Comparison of ENCODE assay signal across 16 cellular contexts in genomic region chr21:44365251-44365966, GRCh38. TPM values are rescaled to one million over a fixed set of nuclear protein-coding genes. Genes with fewer than 3 reads are reported as not detected.
A peak's percentile ranks its signal among the peaks of the same experiment; 100 is the strongest.
DNase-seq lines count a peak whose midpoint lies in the region; ATAC-seq, FAIRE-seq and TF ChIP-seq lines count a peak whose summit lies in the region.
"Had no signal": no experiment of that assay in that cellular context is flagged by ENCODE, and none has a peak within 500 bp of the region (broad histone marks: within the 10 kb centered on the region; RNA-seq: fewer than 3 reads in every experiment).

No MANE protein-coding gene starts in this region.

- H3K36me3 ChIP-seq in Peyer's patch = no peaks in the 10 kb centered on the region
- H3K36me3 ChIP-seq in kidney (ENCODE audit: control insufficient read depth in 1 of 2, insufficient read depth in 2 of 2, low read length in 2 of 2) = no peaks in the 10 kb centered on the region
- no peaks in the 10 kb centered on the region for H3K36me3 ChIP-seq in upper lobe of right lung
- H3K36me3 ChIP-seq: BE2C had no signal

- DNase-seq in Right ventricle myocardium inferior (ENCODE audit: missing footprints) (peak; percentile 41), left cardiac atrium (no peak), Peyer's patch (peak in 2 of 3 donors; percentile 33 to 36), kidney (peak; percentile 66), upper lobe of right lung (peak; percentile 54), AML-193 (lab: John Stamatoyannopoulos, UW) (no peak), epidermal melanocyte (ENCODE audit: insufficient read length, low spot score) (no peak)
- DNase-seq: BE2C; CD4-positive, alpha-beta memory T cell; DMS79 treated with DMSO at 0.1 percent for 48 hours; GOT3; NCI-H1694 treated with DMSO at 0.1 percent for 48 hours; PC-3 had no signal

- TF ChIP-seq POLR2A in Peyer's patch (IDR thresholded peaks at IDR 0.05) = no peak

- H3K27ac ChIP-seq in Peyer's patch (no peak overlapping the region), kidney (ENCODE audit: low read depth in 2 of 2, low read length in 2 of 2) (no peak overlapping the region), upper lobe of right lung (no peak overlapping the region)

- no peak overlapping the region for H3K9ac ChIP-seq in kidney (ENCODE audit: low read length in 2 of 2)

- no peak for ATAC-seq in Right ventricle myocardium inferior
- ATAC-seq in left cardiac atrium = no peak
- ATAC-seq in upper lobe of right lung = no peak
- ATAC-seq: K562, PC-3 had no signal

- intact Hi-C loops in Right ventricle myocardium inferior (cut with DNase I) = no loop called here
- intact Hi-C loops in left cardiac atrium (cut with DNase I) = no loop called here
- intact Hi-C loops in kidney (cut with DNase I) = no loop called here
- intact Hi-C loops in upper lobe of right lung (cut with DNase I) = no loop called here

- no peaks in the 10 kb centered on the region for H3K9me3 ChIP-seq in Peyer's patch
- peaks cover 0 to 2% of the 10 kb centered on the region in 2 donors for H3K9me3 ChIP-seq in kidney (ENCODE audit: control insufficient read depth in 1 of 2, low read length in 2 of 2)
- H3K9me3 ChIP-seq in upper lobe of right lung = no peaks in the 10 kb centered on the region
- H3K9me3 ChIP-seq: BE2C had no signal

- H3K27me3 ChIP-seq in Peyer's patch = no peaks in the 10 kb centered on the region
- H3K27me3 ChIP-seq in upper lobe of right lung = peaks cover 8% of the 10 kb centered on the region

- peaks cover 0 to 4% (median 0%) of the 10 kb centered on the region in 4 donors for H3K4me1 ChIP-seq in Peyer's patch
- peaks cover 0 to 2% of the 10 kb centered on the region in 2 donors for H3K4me1 ChIP-seq in kidney (ENCODE audit: control insufficient read depth in 1 of 2, insufficient read depth in 1 of 2, low read depth in 1 of 2, low read length in 2 of 2)
- H3K4me1 ChIP-seq in upper lobe of right lung = no peaks in the 10 kb centered on the region
- H3K4me1 ChIP-seq: BE2C had no signal

- TF ChIP-seq CTCF in Peyer's patch (IDR thresholded peaks at IDR 0.05) (no peak), kidney (IDR thresholded peaks at IDR 0.05; ENCODE audit: borderline replicate concordance, extremely low read depth, insufficient read depth) (no peak), upper lobe of right lung (IDR thresholded peaks at IDR 0.05) (no peak)

- FAIRE-seq in kidney (lab: Jason Lieb, UNC) = no peak
- FAIRE-seq: D721Med, G401.6, K562 had no signal

- H3K4me3 ChIP-seq in Peyer's patch = no peak overlapping the region
- H3K4me3 ChIP-seq in kidney (ENCODE audit: low read length in 2 of 2) = no peak overlapping the region
- H3K4me3 ChIP-seq in upper lobe of right lung = no peak overlapping the region
- H3K4me3 ChIP-seq: K562 had no signal

RNA-seq across cellular contexts. Expression of gene TRPM2, which starts 12.0 kb away (rescaled TPM):
- total RNA-seq in Right ventricle myocardium inferior (2.7 TPM), left cardiac atrium (1 to 10 TPM; 2.9 to 5.1 TPM), Peyer's patch (10 to 100 TPM in 1 of 4 donors, 1 to 10 TPM in 3; 1.1 to 27.2 (median 3.3) TPM), kidney (11.5 TPM), upper lobe of right lung (10.0 TPM)
- 2.0 TPM for polyA plus RNA-seq in kidney (ENCODE audit: insufficient read depth, low read depth, low replicate concordance)

RNA-seq across cellular contexts. Expression of gene CFAP410, which starts 26.2 kb away (rescaled TPM):
- total RNA-seq in Right ventricle myocardium inferior (16.8 TPM), left cardiac atrium (10 to 100 TPM; 16.4 to 21.8 TPM), Peyer's patch (10 to 100 TPM; 20.5 to 50.6 (median 39.9) TPM), kidney (23.3 TPM), upper lobe of right lung (25.4 TPM)
- polyA plus RNA-seq in kidney (ENCODE audit: insufficient read depth, low read depth, low replicate concordance) = 45.3 TPM

Comparison
In these comparisons a context has a peak if more than half of its experiments do, and no peak if none do; other contexts are left out.
1. DNase-seq: peak in Right ventricle myocardium inferior (single experiment), Peyer's patch (2 of 3), kidney (single experiment) and upper lobe of right lung (single experiment); none in left cardiac atrium (single experiment), AML-193 (0 of 2) and epidermal melanocyte (single experiment).